Comparison of ENCODE assay signal across 8 cellular contexts in the genomic region with DNA sequence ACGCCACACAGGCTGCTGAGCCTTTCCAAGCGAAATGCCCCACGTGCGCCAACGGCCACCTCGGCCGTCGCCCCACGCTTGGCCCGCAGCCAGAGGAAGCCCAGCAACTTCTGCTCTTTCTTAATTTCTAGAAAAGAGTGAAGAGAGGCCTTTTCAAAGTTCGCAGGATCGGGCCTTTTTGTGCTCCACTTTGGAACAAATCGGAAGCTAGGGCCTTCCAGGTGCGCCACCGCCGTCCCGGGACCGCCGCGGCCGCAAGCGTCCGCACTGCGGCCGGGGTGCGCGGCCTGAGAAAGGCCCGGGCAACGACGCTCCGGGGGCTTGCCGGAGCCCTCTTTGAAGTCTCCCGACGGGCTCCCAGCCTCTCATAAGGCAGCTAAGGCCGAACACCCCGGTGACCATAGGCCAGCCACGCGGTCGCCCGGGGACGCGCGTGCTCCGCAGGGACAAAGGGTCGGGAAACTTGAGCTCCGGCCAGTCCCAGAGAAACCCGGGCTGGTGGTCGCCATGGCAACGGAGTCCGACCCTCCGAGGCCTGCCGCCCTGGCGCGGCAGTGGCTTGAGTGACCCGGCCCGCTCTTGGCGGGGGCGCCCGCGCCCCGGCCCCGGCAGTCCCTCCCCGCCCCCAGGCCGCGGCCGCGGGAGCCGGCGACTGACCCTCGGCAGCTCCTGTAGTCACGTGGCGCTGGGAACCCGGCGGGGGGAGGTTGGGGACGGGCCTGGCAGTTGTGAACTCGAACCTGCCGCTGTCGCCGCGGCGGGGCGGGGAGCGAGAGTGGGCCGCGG. TPM values are rescaled to one million over a fixed set of nuclear protein-coding genes. Genes with fewer than 3 reads are reported as not detected.
DNase-seq lines count a peak whose midpoint lies in the region; ATAC-seq and TF ChIP-seq lines count a peak whose summit lies in the region.

REPIN1 (plus strand) TSS at position 725 of the 786 bp plus-strand sequence. CDS start 890 bp downstream, outside the sequence.

- CTCF ChIA-PET in AG04450 (lab: Charles Lee): no interaction called here

- ATAC-seq in HG03159 (IDR thresholded peaks at IDR 0.05; ENCODE audit: unreplicated experiment) (peak; percentile 47), left colon (peak; percentile 56)

- H3K4me3 ChIP-seq in AG04450 (ENCODE audit: low read depth, low read length): peak within 1 kb of the TSS; percentile 89
- peak within 1 kb of the TSS; percentile 65 for H3K4me3 ChIP-seq in colonic mucosa

- peak within 1 kb of the TSS; percentile 93 to 99 for H3K9ac ChIP-seq in colonic mucosa (ENCODE audit: low read depth in 2 of 2, low read length in 2 of 2)

- TF ChIP-seq CTCF in AG04450 (IDR thresholded peaks at IDR 0.05; ENCODE audit: low read depth, low read length): no peak
- TF ChIP-seq CTCF in colonic mucosa (IDR thresholded peaks at IDR 0.05): no peak

- H3K36me3 ChIP-seq in colonic mucosa: no peaks in the 10 kb centered on the region

- intact Hi-C loops in colonic mucosa (cut with DNase I) (no loop called here), left colon (cut with DNase I, micrococcal nuclease) (no loop called here)

- peak; percentile 77 for TF ChIP-seq POLR2A in GM18951 (IDR thresholded peaks at IDR 0.05; ENCODE audit: extremely low read depth, insufficient read depth, insufficient read length)

- H3K27ac ChIP-seq in AG04450 (ENCODE audit: low read depth, low read length) (peak within 1 kb of the TSS; percentile 83), colonic mucosa (peak within 1 kb of the TSS; percentile 97)

- in situ Hi-C loops in GM18951 (cut with MboI; ENCODE audit: low sequenced_read_pairs, unreplicated experiment): no loop called here

- peaks cover 11% of the 10 kb centered on the region for H3K4me1 ChIP-seq in colonic mucosa

- H3K27me3 ChIP-seq in AG04450 (ENCODE audit: control insufficient read depth, insufficient read depth, low read length): no peaks in the 10 kb centered on the region
- H3K27me3 ChIP-seq in colonic mucosa: no peaks in the 10 kb centered on the region

- POLR2A ChIA-PET in AG04450 (lab: Yijun Ruan, JAX): interaction anchor here (0.6 to 2.0 kb wide), 6 partner anchors 10 to 37 kb away, joined by 3 to 10 read pairs (median 6); a partner anchor contains a TSS

- H3K9me3 ChIP-seq in AG04450 (ENCODE audit: control insufficient read depth, insufficient read depth, low read length) (no peaks in the 10 kb centered on the region), colonic mucosa (no peaks in the 10 kb centered on the region)

- peak; percentile 41 for DNase-seq in AG04450 (ENCODE audit: low read depth, low spot score)
- peak; percentile 52 for DNase-seq in NCI-H510A treated with DMSO at 0.1 percent for 48 hours (lab: John Stamatoyannopoulos, UW)
- peak; percentile 87 for DNase-seq in activated CD4-positive, alpha-beta T cell treated with anti-CD3 and anti-CD28 coated beads for 48 hours
- DNase-seq in colonic mucosa: peak; percentile 95
- DNase-seq in left colon: peak; percentile 94
- DNase-seq in stimulated activated CD4-positive, alpha-beta T cell treated with anti-CD3 and anti-CD28 coated beads, Interleukin-1b, Interleukin-23, amount 100 ng/mL, for 4 hours (ENCODE audit: low read depth in 2 of 2): peak; percentile 68 to 75

RNA-seq across cellular contexts. Expression of gene REPIN1, which starts in this region (rescaled TPM):
- 28.4 and 38.3 TPM in 2 replicates for polyA plus RNA-seq in AG04450 (2011; rRNA removed)
- polyA minus RNA-seq in AG04450 (2011; rRNA and poly(A)+ RNA removed): 21.4 and 22.8 TPM in 2 replicates
- 100 to 1,000 TPM; 189 to 304 TPM for total RNA-seq in colonic mucosa
- total RNA-seq in left colon: 100 to 1,000 TPM; 168 to 209 TPM

Comparison
In these comparisons a context has a peak if more than half of its experiments do, and no peak if none do; other contexts are left out.
1. Peak in every context shown above with its lines: DNase-seq, ATAC-seq, H3K4me3 ChIP-seq and H3K27ac ChIP-seq.
2. DNase-seq: peak in every context shown above with its lines; median percentile 95 in colonic mucosa; 94 in left colon; 87 in activated CD4-positive, alpha-beta T cell treated with anti-CD3 and anti-CD28 coated beads for 48 hours; 72 in stimulated activated CD4-positive, alpha-beta T cell treated with anti-CD3 and anti-CD28 coated beads, Interleukin-1b, Interleukin-23, amount 100 ng/mL, for 4 hours; 52 in NCI-H510A treated with DMSO at 0.1 percent for 48 hours; 41 in AG04450.